In genomic region chr15:62211348-62211747, GRCh38 we compare ENCODE assay signal across 26 cellular contexts. TPM values are rescaled to one million over a fixed set of nuclear protein-coding genes. Genes with fewer than 3 reads are reported as not detected.
A peak's percentile ranks its signal among the peaks of the same experiment; 100 is the strongest.
DNase-seq lines count a peak whose midpoint lies in the region; ATAC-seq and FAIRE-seq lines count a peak whose summit lies in the region.
"Had no signal": no experiment of that assay in that cellular context is flagged by ENCODE, and none has a peak within 500 bp of the region (broad histone marks: within the 10 kb centered on the region; RNA-seq: fewer than 3 reads in every experiment).

No MANE protein-coding gene starts in this region.

- no peak overlapping the region for H3K18ac ChIP-seq in mesendoderm (ENCODE audit: low read length)

- no peak overlapping the region for H3K23ac ChIP-seq in mesendoderm (ENCODE audit: low read length)

- H3K27ac Mint-ChIP-seq in T-helper 17 cell: no peak overlapping the region
- H3K27ac Mint-ChIP-seq: CD4-positive, alpha-beta T cell; H9; HFFc6 had no signal

- H3K4me1 ChIP-seq in mesendoderm (ENCODE audit: control insufficient read depth, low read depth, low read length): no peaks in the 10 kb centered on the region

- DNase-seq in HuH-7.5 (ENCODE audit: low spot score) (peak; percentile 25), glomerular visceral epithelial cell (ENCODE audit: extremely low spot score) (peak; percentile 17), mesendoderm (peak; percentile 8), urothelium cell line (ENCODE audit: low spot score) (no peak), T-helper 17 cell (no peak)
- no peak for DNase-seq in activated naive CD4-positive, alpha-beta T cell treated with Interleukin-2 at 50 U/mL for 16 hours
- DNase-seq: CD4-positive, alpha-beta T cell; COR-L47; GM23248; H9; HFFc6; IMR-90; Karpas-422; MV-4-11; NCI-H1694 treated with DMSO at 0.1 percent for 48 hours; NCI-H446 treated with DMSO at 0.1 percent for 48 hours; NCI-H526 treated with DMSO at 0.1 percent for 48 hours; RPMI8226; SHP77; SW 1271 had no signal

- WGBS in mesendoderm (ENCODE audit: extremely low coverage, insufficient coverage, low lambda C conversion rate): no CpG with 5 or more reads among the region's 2 CpGs

- H3K4me1 Mint-ChIP-seq in T-helper 17 cell: peaks cover 12% of the 10 kb centered on the region

- no peaks in the 10 kb centered on the region for H3K36me3 ChIP-seq in mesendoderm (ENCODE audit: control insufficient read depth, insufficient read depth, low read length)

- H2BK5ac ChIP-seq in mesendoderm (ENCODE audit: low read length): no peak overlapping the region

- no peak overlapping the region for H4K5ac ChIP-seq in mesendoderm (ENCODE audit: low read length)

- no peak overlapping the region for H2AK5ac ChIP-seq in mesendoderm (ENCODE audit: low read length)

- H3K36me3 Mint-ChIP-seq in T-helper 17 cell (ENCODE audit: low read depth): peaks cover 2% of the 10 kb centered on the region

- no peak overlapping the region for H3K56ac ChIP-seq in mesendoderm (ENCODE audit: low read length)

- H2BK15ac ChIP-seq in mesendoderm (replicated peaks; ENCODE audit: low read depth): no peak overlapping the region

- H3K27me3 ChIP-seq in mesendoderm (ENCODE audit: insufficient read depth, low read length, poor library complexity): no peaks in the 10 kb centered on the region
- H3K27me3 ChIP-seq: BLaER1 had no signal

- H3K9me3 ChIP-seq in T-helper 17 cell (ENCODE audit: control insufficient read depth, low read length, poor library complexity, severe bottlenecking): no peaks in the 10 kb centered on the region

- H3K27me3 Mint-ChIP-seq in T-helper 17 cell: no peaks in the 10 kb centered on the region

- no peak overlapping the region for H3K4me3 Mint-ChIP-seq in T-helper 17 cell
- H3K4me3 Mint-ChIP-seq: CD4-positive, alpha-beta T cell; H9; HFFc6 had no signal

- H4K8ac ChIP-seq in mesendoderm (ENCODE audit: low read depth, low read length): no peak overlapping the region

- no peak overlapping the region for H3K4me3 ChIP-seq in mesendoderm (ENCODE audit: low read length)
- H3K4me3 ChIP-seq: BLaER1, GM23248 had no signal

- H3K4ac ChIP-seq in mesendoderm (ENCODE audit: low read depth, low read length): no peak overlapping the region

- H3K4me2 ChIP-seq in mesendoderm (ENCODE audit: low read length): no peak overlapping the region
- H3K4me2 ChIP-seq: BLaER1 had no signal

- H2BK120ac ChIP-seq in mesendoderm (ENCODE audit: low read depth, low read length): no peak overlapping the region

- H3K9ac ChIP-seq in mesendoderm (ENCODE audit: low read length): no peak overlapping the region
- H3K9ac ChIP-seq: BLaER1, GM23248 had no signal

- no peak for ATAC-seq in T-helper 17 cell
- ATAC-seq in HG03439 (IDR thresholded peaks at IDR 0.05; ENCODE audit: unreplicated experiment): no peak

- no peaks in the 10 kb centered on the region for H3K79me1 ChIP-seq in mesendoderm (ENCODE audit: low read length)

- H3K79me2 ChIP-seq in mesendoderm (ENCODE audit: control insufficient read depth, insufficient read depth, low read length): no peaks in the 10 kb centered on the region

- no peak for FAIRE-seq in urothelium cell line (lab: Jason Lieb, UNC)
- FAIRE-seq: GM12891 had no signal

- no peak overlapping the region for H3K27ac ChIP-seq in mesendoderm (ENCODE audit: low read depth, low read length)
- H3K27ac ChIP-seq: BLaER1, GM23248 had no signal

RNA-seq across cellular contexts. Expression of gene C2CD4B, which starts 46.3 kb away (rescaled TPM):
- 0.42 TPM for polyA plus RNA-seq in mesendoderm (2013, experiment 1 of 2)
- polyA plus RNA-seq in mesendoderm (2013, experiment 2 of 2): 0.29 TPM
- total RNA-seq in T-helper 17 cell: 1 to 10 TPM; 1.3 to 1.6 TPM
- total RNA-seq: G401, GM23248, HFFc6, HT1080, IMR-90, M059J had no signal
- polyA plus RNA-seq: GM23248, IMR-90 had no signal

Comparison
In these comparisons a context has a peak if more than half of its experiments do, and no peak if none do; other contexts are left out.
1. DNase-seq: peak in HuH-7.5 (single experiment), glomerular visceral epithelial cell (single experiment) and mesendoderm (single experiment); none in urothelium cell line (single experiment), activated naive CD4-positive, alpha-beta T cell treated with Interleukin-2 at 50 U/mL for 16 hours (single experiment) and T-helper 17 cell (0 of 3).